Comparison of ENCODE assay signal across 8 cellular contexts in the genomic region with DNA sequence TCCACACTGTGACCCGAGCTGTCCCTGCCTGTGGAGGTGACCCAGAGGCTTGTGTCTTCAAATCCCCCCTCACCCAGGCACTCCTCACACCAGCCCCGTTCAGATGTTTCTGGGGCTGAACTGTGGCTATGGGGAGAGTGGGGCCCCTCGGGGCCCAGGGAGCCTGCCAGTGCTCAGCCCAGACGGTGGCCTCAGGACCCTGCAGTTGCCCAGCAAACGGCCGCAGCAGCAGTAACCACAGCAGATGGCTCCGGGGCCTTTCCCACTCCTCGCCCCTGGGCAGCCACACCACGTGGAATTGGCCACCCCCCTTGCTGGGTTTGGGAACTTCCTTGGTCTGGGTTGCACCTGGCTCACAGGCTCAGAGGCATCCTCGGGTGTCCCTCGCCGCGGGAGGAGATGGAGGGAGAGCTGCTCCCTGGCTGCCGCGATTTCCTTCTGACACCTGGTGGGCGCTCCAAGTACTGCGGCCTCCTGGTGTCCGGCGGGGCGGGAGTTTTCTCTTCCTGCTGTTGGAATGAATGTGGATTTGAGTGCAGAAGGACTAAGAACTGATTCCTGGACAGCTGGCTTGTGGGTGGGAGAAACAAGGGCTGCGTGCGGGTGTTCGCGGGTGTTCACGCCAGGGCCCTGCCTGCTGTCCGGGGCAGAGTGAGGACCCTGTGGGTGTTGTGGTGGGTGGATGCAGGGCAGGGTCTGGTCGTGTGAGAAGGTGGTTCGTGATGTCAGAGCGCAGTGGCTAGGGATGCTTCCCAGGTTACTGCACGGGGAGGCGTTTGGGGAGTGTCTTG.
DNase-seq lines count a peak whose midpoint lies in the region; ATAC-seq and TF ChIP-seq lines count a peak whose summit lies in the region.

No MANE protein-coding gene starts in this region.

- no peaks in the 10 kb centered on the region for H3K9me3 ChIP-seq in SJSA1 (replicated peaks)

- H3K4me1 ChIP-seq in SJSA1 (replicated peaks), result peaks cover 3% of the 10 kb centered on the region

- H3K4me3 ChIP-seq in SJSA1 (no peak overlapping the region), astrocyte of the spinal cord (ENCODE audit: low read depth, low read length) (no peak overlapping the region)

- in situ Hi-C loops in astrocyte of the spinal cord (cut with HindIII; ENCODE audit: low sequenced_read_pairs), result no loop called here

- no peak for ATAC-seq in GM18520 (IDR thresholded peaks at IDR 0.05; ENCODE audit: unreplicated experiment)
- no peak for ATAC-seq in HG02870 (IDR thresholded peaks at IDR 0.05; ENCODE audit: unreplicated experiment)

- peaks cover 80% of the 10 kb centered on the region for H3K36me3 ChIP-seq in SJSA1

- H3K27ac ChIP-seq in SJSA1, result no peak overlapping the region

- DNase-seq in CD1c-positive myeloid dendritic cell (ENCODE audit: extremely low spot score) (peak; percentile 38), HCEC 1CT (peak; percentile 29), SJSA1 (ENCODE audit: low read depth in 1 of 2, low spot score in 2 of 2) (peak; percentile 54 to 66), astrocyte of the spinal cord (ENCODE audit: low read depth, low spot score) (peak; percentile 49), iPS-NIHi7 (ENCODE audit: extremely low spot score) (peak; percentile 93)
- peak; percentile 55 for DNase-seq in stimulated activated CD4-positive, alpha-beta T cell treated with anti-CD3 and anti-CD28 coated beads, Interleukin-15, amount 100 ng/mL, for 24 hours

- H3K27me3 ChIP-seq in SJSA1 (replicated peaks), result no peaks in the 10 kb centered on the region

- peak; percentile 86 for TF ChIP-seq CTCF in astrocyte of the spinal cord (IDR thresholded peaks at IDR 0.05; ENCODE audit: low read depth, low read length)

Comparison
In these comparisons a context has a peak if more than half of its experiments do, and no peak if none do; other contexts are left out.
1. DNase-seq: peak in every context shown above with its lines; median percentile 93 in iPS-NIHi7; 60 in SJSA1; 55 in stimulated activated CD4-positive, alpha-beta T cell treated with anti-CD3 and anti-CD28 coated beads, Interleukin-15, amount 100 ng/mL, for 24 hours; 49 in astrocyte of the spinal cord; 38 in CD1c-positive myeloid dendritic cell; 29 in HCEC 1CT.